8 cellular contexts compared by ENCODE assay signal in the genomic region with DNA sequence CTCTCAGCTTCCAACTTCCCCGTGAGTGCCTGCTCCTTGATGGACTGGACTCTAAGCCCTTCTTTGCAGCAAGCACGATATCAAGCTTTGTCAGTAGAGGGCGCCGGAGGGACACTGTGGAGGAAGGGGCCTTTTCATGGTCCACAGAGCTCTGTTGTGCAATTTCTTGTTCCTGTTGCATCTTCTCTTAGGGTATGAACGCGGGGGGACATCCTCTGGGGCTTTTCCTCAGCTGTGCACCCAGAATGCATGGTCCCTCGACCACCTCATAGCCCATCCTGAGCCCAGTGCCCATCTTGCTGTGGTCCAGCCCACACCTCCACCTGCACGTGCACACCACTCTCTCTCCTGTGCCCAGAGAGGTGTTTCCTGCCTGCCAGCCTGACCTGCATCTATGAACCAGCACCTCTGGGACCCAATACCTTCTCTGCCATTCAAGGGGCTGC.
DNase-seq lines count a peak whose midpoint lies in the region; ATAC-seq and TF ChIP-seq lines count a peak whose summit lies in the region.

No MANE protein-coding gene starts in this region.

- ATAC-seq in heart right ventricle (peak; percentile 55 to 87 (median 79)), GM19328 (IDR thresholded peaks at IDR 0.05; ENCODE audit: unreplicated experiment) (no peak), HG03097 (IDR thresholded peaks at IDR 0.05; ENCODE audit: low FRiP score, unreplicated experiment) (no peak)

- no peak overlapping the region for H3K4me3 ChIP-seq in SJCRH30
- no peak overlapping the region for H3K4me3 ChIP-seq in adrenal gland
- H3K4me3 ChIP-seq in heart right ventricle, result no peak overlapping the region
- H3K4me3 ChIP-seq in prostate gland, result no peak overlapping the region

- DNase-seq in GF-D8 (lab: John Stamatoyannopoulos, UW) (peak; percentile 64), NCI-H1092 treated with DMSO at 0.1 percent for 48 hours (lab: John Stamatoyannopoulos, UW) (peak; percentile 89), SJCRH30 (peak; percentile 77 to 93), adrenal gland (peak; percentile 79 to 94 (median 85)), heart right ventricle (peak; percentile 71 to 78), prostate gland (ENCODE audit: low spot score) (peak; percentile 82)

- H3K36me3 ChIP-seq in SJCRH30 (no peaks in the 10 kb centered on the region), adrenal gland (replicated peaks in 1 of 2) (no peaks in the 10 kb centered on the region), heart right ventricle (no peaks in the 10 kb centered on the region), prostate gland (no peaks in the 10 kb centered on the region)

- H3K27ac ChIP-seq in SJCRH30 (no peak overlapping the region), adrenal gland (no peak overlapping the region), heart right ventricle (no peak overlapping the region), prostate gland (no peak overlapping the region)

- peak; percentile 57 to 82 (median 76) for TF ChIP-seq CTCF in adrenal gland (IDR thresholded peaks at IDR 0.05)
- peak; percentile 63 to 85 (median 81) for TF ChIP-seq CTCF in heart right ventricle (IDR thresholded peaks at IDR 0.05)
- TF ChIP-seq CTCF in prostate gland (IDR thresholded peaks at IDR 0.05), result peak in 3 of 4 experiments; percentile 53 to 86 (median 71)

- H3K27me3 ChIP-seq in SJCRH30 (no peaks in the 10 kb centered on the region), adrenal gland (no peaks in the 10 kb centered on the region), heart right ventricle (peaks cover 0 to 16% (median 0%) of the 10 kb centered on the region in 7 donors), prostate gland (replicated peaks; ENCODE audit: insufficient read depth) (no peaks in the 10 kb centered on the region)

- H3K9me3 ChIP-seq in SJCRH30 (replicated peaks) (no peaks in the 10 kb centered on the region), adrenal gland (replicated peaks in 1 of 3) (no peaks in the 10 kb centered on the region), heart right ventricle (peaks cover 0 to 26% (median 15%) of the 10 kb centered on the region in 11 donors), prostate gland (no peaks in the 10 kb centered on the region)

- intact Hi-C loops in adrenal gland (cut with DNase I), result loop anchor here (5.0 to 10.0 kb wide), 5 partner anchors 292 to 912 kb away; no protein-coding TSS in a partner anchor
- intact Hi-C loops in heart right ventricle (cut with DNase I), result loop anchor here (1.0 to 10.0 kb wide), 13 partner anchors 102 to 914 kb away; no protein-coding TSS in a partner anchor
- intact Hi-C loops in prostate gland (cut with DNase I), result loop anchor here (5.0 kb wide), 1 partner anchor 914 kb away; no protein-coding TSS in a partner anchor

- 9 to 13% (median 10%) methylated on average over 8 of the region's 8 CpGs for WGBS in adrenal gland, 4 donors
- 10 to 11% methylated on average over 8 of the region's 8 CpGs for WGBS in heart right ventricle, 2 donors
- 9% methylated on average over 8 of the region's 8 CpGs for WGBS in prostate gland

- TF ChIP-seq POLR2A in adrenal gland (IDR thresholded peaks at IDR 0.05) (no peak), prostate gland (IDR thresholded peaks at IDR 0.05) (no peak)

- H3K4me1 ChIP-seq in SJCRH30 (no peaks in the 10 kb centered on the region), adrenal gland (replicated peaks in 1 of 2) (no peaks in the 10 kb centered on the region), heart right ventricle (no peaks in the 10 kb centered on the region), prostate gland (replicated peaks) (no peaks in the 10 kb centered on the region)

Comparison
In these comparisons a context has a peak if more than half of its experiments do, and no peak if none do; other contexts are left out.
1. ATAC-seq: peak in heart right ventricle (8 of 8); none in GM19328 (single experiment) and HG03097 (single experiment).
2. Peak in every context shown above with its lines, with median percentiles within 50 percentile points of each other: DNase-seq and CTCF ChIP-seq.